In genomic region chr10:132141076-132141475, GRCh38 we compare ENCODE assay signal across 19 cellular contexts. TPM values are rescaled to one million over a fixed set of nuclear protein-coding genes. Genes with fewer than 3 reads are reported as not detected.
DNase-seq lines count a peak whose midpoint lies in the region; ATAC-seq and TF ChIP-seq lines count a peak whose summit lies in the region.
"Had no signal": no experiment of that assay in that cellular context is flagged by ENCODE, and none has a peak within 500 bp of the region (broad histone marks: within the 10 kb centered on the region; RNA-seq: fewer than 3 reads in every experiment).

No MANE protein-coding gene starts in this region.

- H3K4me1 ChIP-seq in RWPE2 (ENCODE audit: insufficient read depth, poor library complexity, severe bottlenecking) (no peaks in the 10 kb centered on the region), left lung (no peaks in the 10 kb centered on the region), spleen (peaks cover 0 to 11% (median 7%) of the 10 kb centered on the region in 6 donors), SJCRH30 (no peaks in the 10 kb centered on the region)
- H3K4me1 ChIP-seq: HAP-1 had no signal

- H3K27ac Mint-ChIP-seq in activated naive CD4-positive, alpha-beta T cell treated with anti-CD3 and anti-CD28 coated beads, Interleukin-2, amount 50 U/mL, for 72 hours = no peak overlapping the region

- no peaks in the 10 kb centered on the region for H3K36me3 Mint-ChIP-seq in activated naive CD4-positive, alpha-beta T cell treated with anti-CD3 and anti-CD28 coated beads, Interleukin-2, amount 50 U/mL, for 72 hours
- H3K36me3 Mint-ChIP-seq: CD4-positive, alpha-beta memory T cell had no signal

- H3K4me3 ChIP-seq in RWPE2 (ENCODE audit: severe bottlenecking) = no peak overlapping the region
- H3K4me3 ChIP-seq in left lung = no peak overlapping the region
- H3K4me3 ChIP-seq in spleen = no peak overlapping the region
- H3K4me3 ChIP-seq in SJCRH30 = no peak overlapping the region
- H3K4me3 ChIP-seq: HAP-1 had no signal

- no peaks in the 10 kb centered on the region for H3K9me3 Mint-ChIP-seq in activated naive CD4-positive, alpha-beta T cell treated with anti-CD3 and anti-CD28 coated beads, Interleukin-2, amount 50 U/mL, for 72 hours
- H3K9me3 Mint-ChIP-seq: CD4-positive, alpha-beta memory T cell had no signal

- H3K27ac ChIP-seq in RWPE2 (ENCODE audit: poor library complexity, severe bottlenecking) (no peak overlapping the region), left lung (no peak overlapping the region), spleen (no peak overlapping the region), SJCRH30 (no peak overlapping the region)

- TF ChIP-seq CTCF in RWPE2 (IDR thresholded peaks at IDR 0.05; ENCODE audit: poor library complexity, severe bottlenecking) (no peak), left lung (IDR thresholded peaks at IDR 0.05) (no peak), spleen (IDR thresholded peaks at IDR 0.05 in 8 of 11, conservative IDR thresholded peaks at IDR 0.05 in 3 of 11) (no peak)

- no peak for TF ChIP-seq POLR2A in spleen (IDR thresholded peaks at IDR 0.05)

- no peaks in the 10 kb centered on the region for H3K9me3 ChIP-seq in RWPE2 (ENCODE audit: severe bottlenecking)
- no peaks in the 10 kb centered on the region for H3K9me3 ChIP-seq in left lung
- H3K9me3 ChIP-seq in spleen = no peaks in the 10 kb centered on the region
- no peaks in the 10 kb centered on the region for H3K9me3 ChIP-seq in SJCRH30 (replicated peaks)
- H3K9me3 ChIP-seq: HAP-1 had no signal

- 85 to 100% (median 86%) methylated on average over 2 to 7 of the region's 7 CpGs for WGBS in spleen, 5 donors

- DNase-seq in activated naive CD4-positive, alpha-beta T cell treated with anti-CD3 and anti-CD28 coated beads, Interleukin-2, amount 50 U/mL, for 16 hours = peak; percentile 7
- no peak for DNase-seq in activated naive CD4-positive, alpha-beta T cell treated with anti-CD3 and anti-CD28 coated beads, Interleukin-2, amount 50 U/mL, for 72 hours (ENCODE audit: low spot score in 2 of 2)
- DNase-seq in RWPE2 (ENCODE audit: low spot score) (peak; percentile 41), left lung (peak; percentile 23 to 64), spleen (peak; percentile 60), NOMO-1 (lab: John Stamatoyannopoulos, UW; ENCODE audit: unreplicated experiment in 2 of 2) (no peak), SJCRH30 (no peak)
- DNase-seq: CD4-positive, alpha-beta memory T cell; DMS153; GDM1; NCI-H1417; NCI-H187; NCI-H2107; NCI-H2227 treated with DMSO at 0.1 percent for 48 hours; NCI-H510A treated with DMSO at 0.1 percent for 48 hours; NCI-H774; OCI-M1; RPMI8226 had no signal

- intact Hi-C loops in left lung (cut with DNase I) (loop anchor here in 1 of 2 donors (10.0 kb wide), 1 partner anchor 256 kb away; no protein-coding TSS in a partner anchor), spleen (cut with DNase I; ENCODE audit: low total_unique reads) (no loop called here)

- H3K27me3 ChIP-seq in RWPE2 (ENCODE audit: insufficient read depth, poor library complexity, severe bottlenecking) (no peaks in the 10 kb centered on the region), left lung (peaks cover 0 to 37% of the 10 kb centered on the region in 2 donors), spleen (replicated peaks in 1 of 7) (peaks cover 0 to 34% (median 21%) of the 10 kb centered on the region in 7 donors), SJCRH30 (no peaks in the 10 kb centered on the region)

- H3K36me3 ChIP-seq in RWPE2 (ENCODE audit: low read depth) (no peaks in the 10 kb centered on the region), left lung (no peaks in the 10 kb centered on the region), spleen (no peaks in the 10 kb centered on the region), SJCRH30 (no peaks in the 10 kb centered on the region)
- H3K36me3 ChIP-seq: HAP-1 had no signal

- no peak for ATAC-seq in activated naive CD4-positive, alpha-beta T cell treated with anti-CD3 and anti-CD28 coated beads, Interleukin-2, amount 50 U/mL, for 72 hours
- ATAC-seq in RWPE2 (ENCODE audit: low read depth) (no peak), left lung (no peak)

RNA-seq across cellular contexts. Expression of gene DPYSL4, which starts 45.7 kb away (rescaled TPM):
- 10 to 100 TPM in 1 of 2 donors, 1 to 10 TPM in 1; 2.8 to 65.2 TPM for total RNA-seq in activated naive CD4-positive, alpha-beta T cell treated with anti-CD3 and anti-CD28 coated beads, Interleukin-2, amount 50 U/mL, for 72 hours
- 1 to 10 TPM; 1.3 to 3.1 TPM for total RNA-seq in left lung
- 1 to 10 TPM in 4 of 7 donors, under 1 TPM in 2, not detected in 1; 0.85 to 6.0 (median 1.6) TPM for total RNA-seq in spleen
- 1 to 10 TPM in 1 of 3 donors, under 1 TPM in 2; 0.55 to 1.0 (median 0.96) TPM for polyA plus RNA-seq in spleen
- total RNA-seq in SJCRH30 (2014; rRNA removed; shearing (Covaris generic)) = not detected in 2 replicates

Comparison
In these comparisons a context has a peak if more than half of its experiments do, and no peak if none do; other contexts are left out.
1. DNase-seq: peak in activated naive CD4-positive, alpha-beta T cell treated with anti-CD3 and anti-CD28 coated beads, Interleukin-2, amount 50 U/mL, for 16 hours (single experiment), RWPE2 (single experiment), left lung (2 of 2) and spleen (single experiment); none in activated naive CD4-positive, alpha-beta T cell treated with anti-CD3 and anti-CD28 coated beads, Interleukin-2, amount 50 U/mL, for 72 hours (0 of 2), NOMO-1 (0 of 2) and SJCRH30 (0 of 2).